7 cellular contexts compared by ENCODE assay signal in the genomic region with DNA sequence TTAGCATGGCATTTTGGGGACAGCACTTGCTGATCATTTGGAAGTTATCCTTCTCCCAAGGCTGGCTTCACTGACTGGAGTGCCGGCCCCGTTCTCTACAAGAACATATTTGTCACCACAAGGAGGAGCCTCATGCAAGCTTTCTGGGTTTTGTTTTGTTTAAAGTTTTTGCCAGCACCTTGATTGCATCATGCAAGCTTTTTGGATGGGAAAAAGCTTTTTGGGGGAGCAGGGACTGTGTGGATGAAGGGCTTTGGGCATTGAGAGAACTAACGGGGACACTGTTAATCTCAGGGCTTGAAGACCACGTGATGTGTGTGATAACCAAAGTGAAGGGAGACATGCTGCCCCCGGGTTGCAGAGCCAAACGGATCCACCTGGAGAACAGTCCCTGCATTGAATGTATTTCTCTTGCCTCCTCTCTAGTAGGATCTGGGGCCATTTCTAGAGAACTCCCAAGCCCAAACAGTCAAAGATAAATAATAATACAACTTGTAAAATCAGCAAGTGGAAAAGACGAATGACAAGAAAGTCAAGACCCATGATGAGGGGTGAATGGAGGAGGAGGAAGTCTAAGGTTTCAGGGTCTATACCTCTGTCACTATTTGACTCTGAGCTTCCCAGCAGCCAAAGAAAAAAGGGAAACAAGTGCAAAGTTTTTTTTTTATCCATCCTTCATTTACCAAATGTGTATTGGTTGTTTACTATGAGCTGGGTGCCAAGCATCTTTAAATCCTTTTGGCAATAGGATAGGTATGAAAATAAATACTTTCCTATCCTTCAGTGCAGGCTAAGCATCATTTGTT. TPM values are rescaled to one million over a fixed set of nuclear protein-coding genes. Genes with fewer than 3 reads are reported as not detected.
DNase-seq lines count a peak whose midpoint lies in the region; ATAC-seq lines count a peak whose summit lies in the region.

No MANE protein-coding gene starts in this region.

- H3K4me3 ChIP-seq in Jurkat, Clone E6-1 (ENCODE audit: low read length) = no peak overlapping the region

- peak overlapping the region; percentile 19 for H3K27ac Mint-ChIP-seq in activated CD8-positive, alpha-beta T cell treated with anti-CD3 and anti-CD28 coated beads, Interleukin-2, amount 10 ng/mL, durations not matched to agents 7 days and 5 days

- peaks cover 5% of the 10 kb centered on the region for H3K27me3 Mint-ChIP-seq in activated CD8-positive, alpha-beta T cell treated with anti-CD3 and anti-CD28 coated beads, Interleukin-2, amount 10 ng/mL, durations not matched to agents 7 days and 5 days (ENCODE audit: low read depth)

- DNase-seq in ELF-1 (ENCODE audit: low read depth, low spot score) = peak; percentile 70
- peak; percentile 41 for DNase-seq in Jurkat, Clone E6-1 (ENCODE audit: low read depth, low spot score)
- DNase-seq in activated CD8-positive, alpha-beta T cell treated with anti-CD3 and anti-CD28 coated beads, Interleukin-2, amount 10 ng/mL, durations not matched to agents 7 days and 5 days = peak; percentile 32
- DNase-seq in left kidney (ENCODE audit: low read depth, low spot score) = peak; percentile 68
- no peak for DNase-seq in dedifferentiated amniotic fluid mesenchymal stem cell (ENCODE audit: extremely low spot score)

- no peak overlapping the region for H3K4me3 Mint-ChIP-seq in activated CD8-positive, alpha-beta T cell treated with anti-CD3 and anti-CD28 coated beads, Interleukin-2, amount 10 ng/mL, durations not matched to agents 7 days and 5 days

- POLR2A ChIA-PET in activated CD8-positive, alpha-beta T cell treated with anti-CD3 and anti-CD28 coated beads, Interleukin-2, amount 10 ng/mL, durations not matched to agents 7 days and 5 days (lab: Charles Lee) = no interaction called here

- no peaks in the 10 kb centered on the region for H3K9me3 Mint-ChIP-seq in activated CD8-positive, alpha-beta T cell treated with anti-CD3 and anti-CD28 coated beads, Interleukin-2, amount 10 ng/mL, durations not matched to agents 7 days and 5 days (ENCODE audit: insufficient read depth)

- H3K36me3 Mint-ChIP-seq in activated CD8-positive, alpha-beta T cell treated with anti-CD3 and anti-CD28 coated beads, Interleukin-2, amount 10 ng/mL, durations not matched to agents 7 days and 5 days (ENCODE audit: low read depth) = no peaks in the 10 kb centered on the region

- H3K4me1 Mint-ChIP-seq in activated CD8-positive, alpha-beta T cell treated with anti-CD3 and anti-CD28 coated beads, Interleukin-2, amount 10 ng/mL, durations not matched to agents 7 days and 5 days (ENCODE audit: low read depth) = peaks cover 6% of the 10 kb centered on the region

- no peak for ATAC-seq in activated CD8-positive, alpha-beta T cell treated with anti-CD3 and anti-CD28 coated beads, Interleukin-2, amount 10 ng/mL, durations not matched to agents 7 days and 5 days
- ATAC-seq in GM21786 (IDR thresholded peaks at IDR 0.05; ENCODE audit: unreplicated experiment) (no peak), HG03139 (IDR thresholded peaks at IDR 0.05; ENCODE audit: unreplicated experiment) (no peak)

- CTCF ChIA-PET in activated CD8-positive, alpha-beta T cell treated with anti-CD3 and anti-CD28 coated beads, Interleukin-2, amount 10 ng/mL, durations not matched to agents 7 days and 5 days (lab: Charles Lee) = interaction anchor here (1.4 to 3.0 kb wide), 2 partner anchors 44 to 307 kb away, joined by 3 to 9 read pairs; no protein-coding TSS in a partner anchor

RNA-seq across cellular contexts. Expression of a gene that starts 17.2 kb away (rescaled TPM):
- not detected for polyA plus RNA-seq in Jurkat, Clone E6-1 (2012; ENCODE audit: insufficient read depth, insufficient read length)
- total RNA-seq in activated CD8-positive, alpha-beta T cell treated with anti-CD3 and anti-CD28 coated beads, Interleukin-2, amount 10 ng/mL, durations not matched to agents 7 days and 5 days = not detected

RNA-seq across cellular contexts. Expression of a gene that starts 48.4 kb away (rescaled TPM):
- polyA plus RNA-seq in Jurkat, Clone E6-1 (2012; ENCODE audit: insufficient read depth, insufficient read length) = 57.6 TPM
- total RNA-seq in activated CD8-positive, alpha-beta T cell treated with anti-CD3 and anti-CD28 coated beads, Interleukin-2, amount 10 ng/mL, durations not matched to agents 7 days and 5 days = 10 to 100 TPM; 26.7 to 27.4 TPM
